In the genomic region with DNA sequence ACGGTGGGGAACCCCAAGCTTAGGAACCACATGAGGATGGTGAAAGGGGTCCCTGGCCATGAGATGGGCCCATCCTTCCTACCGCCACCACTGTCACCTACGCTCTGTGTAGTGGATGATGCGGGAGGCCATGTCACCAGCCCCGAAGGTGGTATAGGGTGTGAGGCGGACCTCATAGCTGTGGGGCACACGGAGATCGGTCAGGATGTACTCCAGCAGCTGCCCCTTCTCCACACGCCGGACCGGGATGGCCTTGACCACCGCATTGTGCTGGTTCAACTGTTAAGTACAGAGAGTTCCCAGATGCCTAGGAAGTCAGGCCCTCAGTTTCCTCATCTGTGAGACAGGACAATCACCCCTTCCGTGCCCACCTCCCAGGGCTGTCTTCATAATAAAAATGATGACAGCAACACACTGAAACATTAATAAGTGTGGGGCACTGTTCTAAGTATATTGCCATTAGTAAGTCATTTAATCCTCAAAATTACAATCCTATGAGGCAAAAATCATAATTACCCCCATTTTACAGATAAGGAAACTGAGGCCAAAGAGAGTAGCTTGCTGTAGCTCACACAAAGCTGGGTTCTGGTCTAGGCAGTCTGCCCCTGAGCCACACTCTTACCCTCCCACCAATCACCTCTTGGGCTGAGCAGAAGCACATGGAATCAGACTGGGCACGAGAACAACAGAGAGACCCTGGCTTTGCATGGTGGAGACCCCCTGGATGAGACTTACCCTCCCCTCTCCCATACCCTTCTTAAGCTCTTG, we compare ENCODE assay signal across 25 cellular contexts.
"Had no signal": no experiment of that assay in that cellular context is flagged by ENCODE, and none has a peak within 500 bp of the region (broad histone marks: within the 10 kb centered on the region; RNA-seq: fewer than 3 reads in every experiment).

No MANE protein-coding gene starts in this region.

- H3K9me3 ChIP-seq: left ventricle myocardium inferior, ovary, prostate gland, stomach, testis, thyroid gland, transverse colon, upper lobe of right lung, uterus had no signal

- H3K9me3 Mint-ChIP-seq: mesothelial cell of epicardium; natural killer cell treated with Interleukin-12 subunit alpha and Interleukin-12 subunit beta and Interleukin-15 and Interleukin-18, amount 100 ng/mL, for 72 hours had no signal

- H3K36me3 ChIP-seq: left ventricle myocardium inferior, ovary, prostate gland, thyroid gland, transverse colon, upper lobe of right lung, uterus had no signal

- H3K27ac ChIP-seq: hepatocyte, left ventricle myocardium inferior, ovary, prostate gland, stomach, testis, thyroid gland, transverse colon, upper lobe of right lung, uterus had no signal

- H3K36me3 Mint-ChIP-seq: mesothelial cell of epicardium; natural killer cell treated with Interleukin-12 subunit alpha and Interleukin-12 subunit beta and Interleukin-15 and Interleukin-18, amount 100 ng/mL, for 72 hours had no signal

- H2AFZ ChIP-seq: hepatocyte had no signal

- H3K4me2 ChIP-seq: hepatocyte, smooth muscle cell had no signal

- H3K27ac Mint-ChIP-seq: mesothelial cell of epicardium; natural killer cell treated with Interleukin-12 subunit alpha and Interleukin-12 subunit beta and Interleukin-15 and Interleukin-18, amount 100 ng/mL, for 72 hours; stimulated activated memory B cell treated with anti-CD40 and anti-IgM and Interleukin-4, amounts not matched to agents 10 μg/mL and 1 μg/mL and 100 μg/mL, for 72 hours had no signal

- ATAC-seq: natural killer cell treated with Interleukin-12 subunit alpha and Interleukin-12 subunit beta and Interleukin-15 and Interleukin-18, amount 100 ng/mL, for 72 hours; right cardiac atrium; stimulated activated memory B cell treated with anti-CD40 and anti-IgM and Interleukin-4, amounts not matched to agents 10 μg/mL and 1 μg/mL and 100 μg/mL, for 72 hours; stimulated activated naive CD8-positive, alpha-beta T cell treated with anti-CD3 and anti-CD28 coated beads, Interleukin-15, Interleukin-2, amounts not matched to agents 100 U/mL and 50 U/mL, for 24 hours; upper lobe of right lung had no signal

- H3K4me3 ChIP-seq: hepatocyte, left ventricle myocardium inferior, lung, ovary, prostate gland, smooth muscle cell, stomach, testis, thyroid gland, transverse colon, upper lobe of right lung, uterus had no signal

- H3K4me1 ChIP-seq: prostate gland, testis had no signal

- H3K27me3 ChIP-seq: ovary, testis, thyroid gland, uterus had no signal

- H3K4me3 Mint-ChIP-seq: mesothelial cell of epicardium; naive B cell; natural killer cell treated with Interleukin-12 subunit alpha and Interleukin-12 subunit beta and Interleukin-15 and Interleukin-18, amount 100 ng/mL, for 72 hours; stimulated activated memory B cell treated with anti-CD40 and anti-IgM and Interleukin-4, amounts not matched to agents 10 μg/mL and 1 μg/mL and 100 μg/mL, for 72 hours had no signal

- DNase-seq: islet precursor cell; left ventricle myocardium inferior; mesendoderm; naive B cell; ovary; retina; right cardiac atrium; stimulated activated CD4-positive, alpha-beta T cell treated with anti-CD3 and anti-CD28 coated beads, Interleukin-1b, Interleukin-23, amount 100 ng/mL, for 48 hours; stimulated activated CD4-positive, alpha-beta T cell treated with anti-CD3 and anti-CD28 coated beads, Interleukin-2, amount 100 ng/mL, for 48 hours; stimulated activated CD4-positive, alpha-beta T cell treated with anti-CD3 and anti-CD28 coated beads, Interleukin-4, amount 100 ng/mL, for 4 hours; stimulated activated CD8-positive, alpha-beta memory T cell treated with anti-CD3 and anti-CD28 coated beads, Interleukin-4, amount 100 ng/mL, for 48 hours; stimulated activated naive CD8-positive, alpha-beta T cell treated with anti-CD3 and anti-CD28 coated beads, Interleukin-15, Interleukin-2, amounts not matched to agents 100 U/mL and 50 U/mL, for 24 hours; stomach; testis; thyroid gland; transverse colon; upper lobe of right lung; uterus had no signal
